9 cellular contexts compared by ENCODE assay signal in the genomic region with DNA sequence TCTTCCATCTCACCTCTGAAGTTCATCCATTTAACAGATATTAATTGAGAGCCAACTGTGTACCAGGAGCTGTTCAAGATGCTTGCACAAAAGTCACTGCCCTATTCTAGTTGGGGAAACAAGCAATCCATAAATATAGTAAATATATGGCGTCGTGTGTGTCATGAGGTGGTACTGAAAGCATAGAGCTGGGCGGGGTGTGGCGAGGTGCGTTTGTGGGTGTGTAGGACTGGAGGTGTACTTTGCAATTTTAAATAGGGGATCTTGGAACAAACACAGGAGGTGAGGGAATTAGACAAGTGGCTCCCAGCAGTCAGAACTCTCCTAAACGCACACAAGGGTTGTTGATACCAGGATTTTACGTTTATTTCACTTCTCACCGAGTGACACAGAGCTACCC. TPM values are rescaled to one million over a fixed set of nuclear protein-coding genes. Genes with fewer than 3 reads are reported as not detected.
A peak's percentile ranks its signal among the peaks of the same experiment; 100 is the strongest.
DNase-seq lines count a peak whose midpoint lies in the region; ATAC-seq and TF ChIP-seq lines count a peak whose summit lies in the region.
"Had no signal": no experiment of that assay in that cellular context is flagged by ENCODE, and none has a peak within 500 bp of the region (broad histone marks: within the 10 kb centered on the region; RNA-seq: fewer than 3 reads in every experiment).

No MANE protein-coding gene starts in this region.

- no peak for TF ChIP-seq EP300 in SK-N-SH (IDR thresholded peaks at IDR 0.05; ENCODE audit: borderline replicate concordance in 1 of 2, low read depth in 1 of 2, low read length in 1 of 2)

- POLR2A ChIA-PET in SK-N-SH (lab: Yijun Ruan, JAX) = no interaction called here

- intact Hi-C loops in activated T-helper 2 cell treated with anti-CD3 and anti-CD28 coated beads, Interferon-gamma antibody, Interleukin-2, Interleukin-4, amounts not matched to agents 10 μg/mL and 5 μg/mL and 100 μg/mL, durations not matched to agents 14 hours and 24 hours and 36 hours (cut with micrococcal nuclease) = loop anchor here (1.0 kb wide), 2 partner anchors 20 to 73 kb away; a partner anchor contains a TSS

- no peak for ATAC-seq in SK-N-SH treated with all-trans-retinoic acid at 6 μM for 48 hours

- H3K27ac ChIP-seq in SK-N-SH (ENCODE audit: low read depth in 2 of 2, low read length in 1 of 2) (no peak overlapping the region; a peak in 1 of 4 replicates), stomach smooth muscle (ENCODE audit: low read length) (no peak overlapping the region)

- in situ Hi-C loops in KBM-7 (cut with MboI; ENCODE audit: low pct_unique_long_range_greater_than_20kb, low sequenced_read_pairs) = no loop called here

- peak overlapping the region; percentile 93 for H3K4me2 ChIP-seq in SK-N-SH

- WGBS in SK-N-SH (ENCODE audit: low lambda C conversion rate) = 92% methylated on average over 8 of the region's 8 CpGs

- CTCF ChIA-PET in SK-N-SH (lab: Yijun Ruan, JAX) = no interaction called here

- peak overlapping the region; percentile 68 for H3K4me3 Mint-ChIP-seq in activated T-helper 2 cell treated with anti-CD3 and anti-CD28 coated beads, Interferon-gamma antibody, Interleukin-2, Interleukin-4, amounts not matched to agents 10 μg/mL and 5 μg/mL and 100 μg/mL, durations not matched to agents 14 hours and 24 hours and 36 hours (ENCODE audit: low read depth)
- peak overlapping the region; percentile 87 to 91 (median 89) for H3K4me3 Mint-ChIP-seq in immature natural killer cell

- H3K79me2 ChIP-seq in SK-N-SH (ENCODE audit: insufficient read depth) = no peaks in the 10 kb centered on the region

- H3K9me2 ChIP-seq in SK-N-SH = no peaks in the 10 kb centered on the region

- H3K9me3 Mint-ChIP-seq in activated T-helper 2 cell treated with anti-CD3 and anti-CD28 coated beads, Interferon-gamma antibody, Interleukin-2, Interleukin-4, amounts not matched to agents 10 μg/mL and 5 μg/mL and 100 μg/mL, durations not matched to agents 14 hours and 24 hours and 36 hours = peaks cover 46% of the 10 kb centered on the region
- H3K9me3 Mint-ChIP-seq in immature natural killer cell = peaks cover 0 to 5% (median 2%) of the 10 kb centered on the region in 6 donors

- TF ChIP-seq RAD21 in SK-N-SH (IDR thresholded peaks at IDR 0.05; ENCODE audit: low read length) = no peak

- H3K9me3 ChIP-seq in SK-N-SH = no peaks in the 10 kb centered on the region
- H3K9me3 ChIP-seq in stomach smooth muscle (ENCODE audit: control insufficient read depth in 2 of 2, low read length in 2 of 2) = no peaks in the 10 kb centered on the region

- H2AFZ ChIP-seq in SK-N-SH (ENCODE audit: low read depth) = peak overlapping the region; percentile 99

- peaks cover 23% of the 10 kb centered on the region for H3K4me1 Mint-ChIP-seq in activated T-helper 2 cell treated with anti-CD3 and anti-CD28 coated beads, Interferon-gamma antibody, Interleukin-2, Interleukin-4, amounts not matched to agents 10 μg/mL and 5 μg/mL and 100 μg/mL, durations not matched to agents 14 hours and 24 hours and 36 hours (ENCODE audit: low read depth)
- peaks cover 58 to 75% of the 10 kb centered on the region in 2 donors for H3K4me1 Mint-ChIP-seq in immature natural killer cell

- no peak overlapping the region for H3K27ac Mint-ChIP-seq in activated T-helper 2 cell treated with anti-CD3 and anti-CD28 coated beads, Interferon-gamma antibody, Interleukin-2, Interleukin-4, amounts not matched to agents 10 μg/mL and 5 μg/mL and 100 μg/mL, durations not matched to agents 14 hours and 24 hours and 36 hours
- H3K27ac Mint-ChIP-seq in immature natural killer cell = peak overlapping the region; percentile 91 to 98 (median 97)

- no peaks in the 10 kb centered on the region for H3F3A ChIP-seq in SK-N-SH (replicated peaks; ENCODE audit: insufficient read depth)

- H3K9ac ChIP-seq in SK-N-SH (no peak overlapping the region), stomach smooth muscle (ENCODE audit: low read length in 2 of 2) (peak overlapping the region; percentile 2 to 71)

- H3K27me3 Mint-ChIP-seq in activated T-helper 2 cell treated with anti-CD3 and anti-CD28 coated beads, Interferon-gamma antibody, Interleukin-2, Interleukin-4, amounts not matched to agents 10 μg/mL and 5 μg/mL and 100 μg/mL, durations not matched to agents 14 hours and 24 hours and 36 hours (ENCODE audit: low read depth) = no peaks in the 10 kb centered on the region
- peaks cover 11 to 13% (median 12%) of the 10 kb centered on the region in 3 donors for H3K27me3 Mint-ChIP-seq in immature natural killer cell (ENCODE audit: low read depth in 3 of 3)

- TF ChIP-seq CTCF in SK-N-SH (IDR thresholded peaks at IDR 0.05) = no peak

- H3K4me3 ChIP-seq in SK-N-SH (ENCODE audit: low read depth in 2 of 2, low read length in 1 of 2) (peak overlapping the region; percentile 64 to 73; a peak in 3 of 4 replicates), stomach smooth muscle (ENCODE audit: low read length in 2 of 2) (peak overlapping the region; percentile 62 to 81)

- H3K36me3 ChIP-seq in SK-N-SH (replicated peaks in 1 of 2; ENCODE audit: control insufficient read depth in 1 of 2, insufficient read depth in 2 of 2, low read length in 1 of 2) (peaks cover 5 to 18% of the 10 kb centered on the region in 2 experiments), stomach smooth muscle (ENCODE audit: control insufficient read depth in 2 of 2, insufficient read depth in 2 of 2, low read length in 2 of 2) (no peaks in the 10 kb centered on the region)

- DNase-seq in SK-N-SH = no peak
- DNase-seq in activated T-helper 2 cell treated with anti-CD3 and anti-CD28 coated beads, Interferon-gamma antibody, Interleukin-2, Interleukin-4, amounts not matched to agents 10 μg/mL and 5 μg/mL and 100 μg/mL, durations not matched to agents 14 hours and 24 hours and 36 hours (ENCODE audit: low spot score) = no peak
- DNase-seq in immature natural killer cell = peak in 1 of 3 donors; percentile 19
- no peak for DNase-seq in KBM-7
- no peak for DNase-seq in NCI-H226
- no peak for DNase-seq in NCI-H2227 (lab: John Stamatoyannopoulos, UW; ENCODE audit: unreplicated experiment)
- DNase-seq: NCI-H1694 had no signal

- H3K36me3 Mint-ChIP-seq in activated T-helper 2 cell treated with anti-CD3 and anti-CD28 coated beads, Interferon-gamma antibody, Interleukin-2, Interleukin-4, amounts not matched to agents 10 μg/mL and 5 μg/mL and 100 μg/mL, durations not matched to agents 14 hours and 24 hours and 36 hours (ENCODE audit: low read depth) = peaks cover 22% of the 10 kb centered on the region
- peaks cover 3 to 9% (median 4%) of the 10 kb centered on the region in 3 donors for H3K36me3 Mint-ChIP-seq in immature natural killer cell

- peaks cover 0 to 7% of the 10 kb centered on the region in 2 experiments; a peak in 2 of 4 replicates for H3K4me1 ChIP-seq in SK-N-SH (ENCODE audit: control insufficient read depth in 1 of 2, insufficient read depth in 2 of 2, low read depth in 1 of 2, low read length in 1 of 2)
- H3K4me1 ChIP-seq in stomach smooth muscle (ENCODE audit: control insufficient read depth, insufficient read depth, low read length) = peaks cover 12% of the 10 kb centered on the region

- H4K20me1 ChIP-seq in SK-N-SH (ENCODE audit: insufficient read depth) = no peaks in the 10 kb centered on the region

- H3K27me3 ChIP-seq in SK-N-SH (ENCODE audit: insufficient read depth) = no peaks in the 10 kb centered on the region; the same call in 1 of the 2 replicates
- no peaks in the 10 kb centered on the region for H3K27me3 ChIP-seq in stomach smooth muscle (ENCODE audit: control insufficient read depth in 1 of 2, insufficient read depth in 2 of 2, low read length in 2 of 2)

TF ChIP-seq in SK-N-SH, 30 proteins besides CTCF, POLR2A, EP300 and RAD21 (continues in another document):
- no peak for TF ChIP-seq NFIC (IDR thresholded peaks at IDR 0.05; ENCODE audit: borderline replicate concordance)
- TF ChIP-seq, protein P1, sequence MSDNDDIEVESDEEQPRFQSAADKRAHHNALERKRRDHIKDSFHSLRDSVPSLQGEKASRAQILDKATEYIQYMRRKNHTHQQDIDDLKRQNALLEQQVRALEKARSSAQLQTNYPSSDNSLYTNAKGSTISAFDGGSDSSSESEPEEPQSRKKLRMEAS (IDR thresholded peaks at IDR 0.05; ENCODE audit: low read depth) = no peak
- TF ChIP-seq YY1 (IDR thresholded peaks at IDR 0.05; ENCODE audit: low read depth) = no peak

TF ChIP-seq in SK-N-SH treated with all-trans-retinoic acid at 6 μM for 48 hours, 23 proteins besides CTCF, POLR2A, EP300 and RAD21 (continues in another document):
- TF ChIP-seq, protein P2, sequence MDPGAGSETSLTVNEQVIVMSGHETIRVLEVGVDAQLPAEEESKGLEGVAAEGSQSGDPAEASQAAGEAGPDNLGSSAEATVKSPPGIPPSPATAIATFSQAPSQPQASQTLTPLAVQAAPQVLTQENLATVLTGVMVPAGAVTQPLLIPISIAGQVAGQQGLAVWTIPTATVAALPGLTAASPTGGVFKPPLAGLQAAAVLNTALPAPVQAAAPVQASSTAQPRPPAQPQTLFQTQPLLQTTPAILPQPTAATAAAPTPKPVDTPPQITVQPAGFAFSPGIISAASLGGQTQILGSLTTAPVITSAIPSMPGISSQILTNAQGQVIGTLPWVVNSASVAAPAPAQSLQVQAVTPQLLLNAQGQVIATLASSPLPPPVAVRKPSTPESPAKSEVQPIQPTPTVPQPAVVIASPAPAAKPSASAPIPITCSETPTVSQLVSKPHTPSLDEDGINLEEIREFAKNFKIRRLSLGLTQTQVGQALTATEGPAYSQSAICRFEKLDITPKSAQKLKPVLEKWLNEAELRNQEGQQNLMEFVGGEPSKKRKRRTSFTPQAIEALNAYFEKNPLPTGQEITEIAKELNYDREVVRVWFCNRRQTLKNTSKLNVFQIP (CRISPR knock-in tag; IDR thresholded peaks at IDR 0.05; ENCODE audit: borderline replicate concordance, low read depth) = no peak
- TF ChIP-seq ZC3H10 (CRISPR knock-in tag; IDR thresholded peaks at IDR 0.05) (no peak), SNAI2 (CRISPR knock-in tag; IDR thresholded peaks at IDR 0.05) (no peak)

RNA-seq across cellular contexts. Expression of a gene that starts 0.5 kb away (rescaled TPM):
- 11.4 and 18.9 TPM in 2 replicates for polyA plus RNA-seq in SK-N-SH (2012; rRNA removed)
- 8.5 and 9.9 TPM in 2 replicates for polyA plus RNA-seq in SK-N-SH (2012; cell fraction: cytosol; rRNA removed)
- polyA plus RNA-seq in SK-N-SH (2012; cell fraction: nucleus; rRNA removed) = 28.2 and 54.9 TPM in 2 replicates
- total RNA-seq in activated T-helper 2 cell treated with anti-CD3 and anti-CD28 coated beads, Interferon-gamma antibody, Interleukin-2, Interleukin-4, amounts not matched to agents 10 μg/mL and 5 μg/mL and 100 μg/mL, durations not matched to agents 14 hours and 24 hours and 36 hours = 0.66 and 0.97 TPM in 2 replicates
- under 1 TPM in 2 of 3 donors, not detected in 1; 0.43 to 0.83 TPM for polyA plus RNA-seq in immature natural killer cell

RNA-seq across cellular contexts. Expression of a gene that starts 31.3 kb away (rescaled TPM):
- 3.0 and 3.9 TPM in 2 replicates for polyA plus RNA-seq in SK-N-SH (2012; rRNA removed)
- 2.7 and 3.4 TPM in 2 replicates for polyA plus RNA-seq in SK-N-SH (2012; cell fraction: cytosol; rRNA removed)
- 9.9 and 11.2 TPM in 2 replicates for polyA plus RNA-seq in SK-N-SH (2012; cell fraction: nucleus; rRNA removed)
- 5.6 and 6.5 TPM in 2 replicates for total RNA-seq in activated T-helper 2 cell treated with anti-CD3 and anti-CD28 coated beads, Interferon-gamma antibody, Interleukin-2, Interleukin-4, amounts not matched to agents 10 μg/mL and 5 μg/mL and 100 μg/mL, durations not matched to agents 14 hours and 24 hours and 36 hours
- polyA plus RNA-seq in immature natural killer cell = 1 to 10 TPM in 2 of 3 donors, not detected in 1; 2.4 to 6.4 TPM
